In genomic region chr6:144471986-144472385, GRCh38 we compare ENCODE assay signal across 21 cellular contexts.
"Had no signal": no experiment of that assay in that cellular context is flagged by ENCODE, and none has a peak within 500 bp of the region (broad histone marks: within the 10 kb centered on the region; RNA-seq: fewer than 3 reads in every experiment).

No MANE protein-coding gene starts in this region.

- H3K27ac Mint-ChIP-seq: activated B cell treated with CpG ODN at 0.5 μM for 24 hours; activated CD4-positive, alpha-beta T cell treated with anti-CD3 and anti-CD28 coated beads, Interleukin-2, amount 10 ng/mL, durations not matched to agents 24 days and 14 days; T-helper 1 cell treated with Interleukin-12 subunit alpha and Interleukin-12 subunit beta and Interleukin-4 antibody, amounts not matched to agents 30 μg/mL and 1 μg/mL, for 36 hours had no signal

- DNase-seq: activated B cell treated with CpG ODN at 0.5 μM for 24 hours; activated CD4-positive, alpha-beta T cell treated with anti-CD3 and anti-CD28 coated beads, Interleukin-2, amount 10 ng/mL, durations not matched to agents 24 days and 14 days; activated effector memory CD4-positive, alpha-beta T cell treated with Interleukin-2 at 50 U/mL for 16 hours; activated T-cell treated with anti-CD3 and anti-CD28 coated beads for 4 hours; anterior cingulate cortex; foreskin melanocyte; heart left ventricle; left lung; retina; stimulated activated CD4-positive, alpha-beta T cell treated with anti-CD3 and anti-CD28 coated beads, Interleukin-4, amount 100 ng/mL, for 4 hours; thyroid gland; uterus had no signal

- H3K27me3 ChIP-seq: esophagus muscularis mucosa, heart left ventricle, left lung, thyroid gland, uterus had no signal

- H3K9me3 ChIP-seq: esophagus muscularis mucosa, heart left ventricle, left lung, thyroid gland, uterus had no signal

- H3K4me3 ChIP-seq: esophagus muscularis mucosa, heart left ventricle, left lung, skin epidermis, thyroid gland, uterus had no signal

- H3K27ac ChIP-seq: esophagus muscularis mucosa, heart left ventricle, left lung, parathyroid adenoma, skin epidermis, uterus had no signal

- H3K9ac ChIP-seq: parathyroid adenoma had no signal

- H3K4me1 ChIP-seq: esophagus muscularis mucosa, parathyroid adenoma, uterus had no signal

- H3K36me3 ChIP-seq: uterus had no signal

- H2AFZ ChIP-seq: parathyroid adenoma had no signal

- H3K9me3 Mint-ChIP-seq: activated B cell treated with CpG ODN at 0.5 μM for 24 hours; activated CD4-positive, alpha-beta T cell treated with anti-CD3 and anti-CD28 coated beads, Interleukin-2, amount 10 ng/mL, durations not matched to agents 24 days and 14 days; neural crest cell; T-helper 1 cell treated with Interleukin-12 subunit alpha and Interleukin-12 subunit beta and Interleukin-4 antibody, amounts not matched to agents 30 μg/mL and 1 μg/mL, for 36 hours had no signal

- H3K4me1 Mint-ChIP-seq: activated B cell treated with CpG ODN at 0.5 μM for 24 hours, neural crest cell had no signal

- H3K27me3 Mint-ChIP-seq: activated B cell treated with CpG ODN at 0.5 μM for 24 hours; activated CD4-positive, alpha-beta T cell treated with anti-CD3 and anti-CD28 coated beads, Interleukin-2, amount 10 ng/mL, durations not matched to agents 24 days and 14 days; activated naive CD8-positive, alpha-beta T cell had no signal

- H3K79me2 ChIP-seq: parathyroid adenoma had no signal

- FAIRE-seq: bronchial epithelial cell, keratinocyte, TTC549 had no signal

- ATAC-seq: heart left ventricle, left lung had no signal

- H3K4me3 Mint-ChIP-seq: activated B cell treated with CpG ODN at 0.5 μM for 24 hours; activated CD4-positive, alpha-beta T cell treated with anti-CD3 and anti-CD28 coated beads, Interleukin-2, amount 10 ng/mL, durations not matched to agents 24 days and 14 days; activated naive CD8-positive, alpha-beta T cell; neural crest cell; T-helper 1 cell treated with Interleukin-12 subunit alpha and Interleukin-12 subunit beta and Interleukin-4 antibody, amounts not matched to agents 30 μg/mL and 1 μg/mL, for 36 hours had no signal
